Comparison of ENCODE assay signal across 13 cellular contexts in the genomic region with DNA sequence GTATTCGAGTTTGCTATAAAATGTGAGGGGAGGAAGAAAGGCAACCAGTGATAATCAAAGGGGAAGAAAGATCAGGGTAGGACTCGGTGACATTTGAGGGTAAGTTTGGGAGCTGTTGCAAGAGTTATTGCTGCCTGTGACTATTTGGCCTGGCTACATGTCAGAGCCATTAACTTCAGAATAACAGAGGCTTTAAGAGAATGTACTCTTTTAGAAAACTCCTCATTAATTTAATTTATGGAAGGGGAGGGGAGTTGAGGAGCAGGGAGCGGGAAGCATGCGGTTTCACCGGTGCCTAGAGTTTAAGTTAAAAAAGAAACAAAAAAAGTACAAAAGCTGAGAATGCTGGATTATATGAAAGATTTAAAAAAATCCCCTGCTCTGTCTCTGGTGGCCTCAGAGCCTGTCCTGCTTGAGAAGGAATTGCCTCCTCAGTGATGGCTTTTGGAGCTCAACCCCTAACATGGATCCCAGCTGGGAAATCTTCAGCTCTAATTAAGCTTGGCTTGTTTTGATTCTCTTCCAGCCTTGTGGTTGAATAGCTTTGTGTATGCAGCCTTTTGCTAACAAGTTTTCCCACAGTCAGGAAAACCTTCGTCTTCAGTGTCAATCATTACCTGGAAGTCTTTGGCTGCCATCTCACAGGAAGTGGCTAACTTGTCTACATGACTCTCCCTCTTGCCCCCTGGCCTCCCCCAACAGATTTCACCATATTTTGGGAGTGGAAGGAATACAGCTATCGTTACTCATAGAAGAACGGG.
DNase-seq lines count a peak whose midpoint lies in the region; ATAC-seq and TF ChIP-seq lines count a peak whose summit lies in the region.
"Had no signal": no experiment of that assay in that cellular context is flagged by ENCODE, and none has a peak within 500 bp of the region (broad histone marks: within the 10 kb centered on the region; RNA-seq: fewer than 3 reads in every experiment).

No MANE protein-coding gene starts in this region.

- H3K9me3 ChIP-seq in Karpas-422 (ENCODE audit: low read length): no peaks in the 10 kb centered on the region
- H3K9me3 ChIP-seq: body of pancreas had no signal

- no peaks in the 10 kb centered on the region for H3K9me2 ChIP-seq in Karpas-422 (replicated peaks; ENCODE audit: insufficient read depth, low read length)

- no peaks in the 10 kb centered on the region for H3K79me2 ChIP-seq in Karpas-422 (ENCODE audit: low read length)

- no peaks in the 10 kb centered on the region for H3K4me1 ChIP-seq in Karpas-422 (ENCODE audit: low read length)
- H3K4me1 ChIP-seq: body of pancreas had no signal

- TF ChIP-seq CTCF in progenitor cell of endocrine pancreas (IDR thresholded peaks at IDR 0.05; ENCODE audit: unreplicated experiment): no peak

- H3K4me1 Mint-ChIP-seq in progenitor cell of endocrine pancreas (ENCODE audit: low read depth): peaks cover 41% of the 10 kb centered on the region

- no peaks in the 10 kb centered on the region for H3K27me3 ChIP-seq in Karpas-422 (ENCODE audit: low read length)
- H3K27me3 ChIP-seq: body of pancreas had no signal

- DNase-seq in GM04503 (ENCODE audit: low read depth): peak; percentile 29
- peak; percentile 61 for DNase-seq in RPMI7951 (ENCODE audit: low read depth)
- peak; percentile 44 for DNase-seq in fibroblast of gingiva (ENCODE audit: low read depth)
- DNase-seq in progenitor cell of endocrine pancreas (ENCODE audit: low spot score, unreplicated experiment): no peak
- no peak for DNase-seq in activated naive CD4-positive, alpha-beta T cell treated with anti-CD3 and anti-CD28 coated beads, Interleukin-2, amount 50 U/mL, for 16 hours
- no peak for DNase-seq in Karpas-422
- no peak for DNase-seq in HUDEP-2 (lab: John Stamatoyannopoulos, UW; ENCODE audit: unreplicated experiment in 76 of 76)
- DNase-seq: activated B cell treated with CpG ODN at 0.5 μM for 24 hours; activated T-cell treated with anti-CD3 and anti-CD28 coated beads, Interleukin-2, amount 50 U/mL, for 1 hour; body of pancreas; NCI-H1417; NCI-H526 treated with DMSO at 0.1 percent for 48 hours had no signal

- peaks cover 7% of the 10 kb centered on the region for H3K36me3 Mint-ChIP-seq in progenitor cell of endocrine pancreas (ENCODE audit: insufficient read depth)

- no peak for ATAC-seq in HG02588 (IDR thresholded peaks at IDR 0.05; ENCODE audit: unreplicated experiment)
- ATAC-seq: body of pancreas had no signal

- no peaks in the 10 kb centered on the region for H4K20me1 ChIP-seq in Karpas-422 (ENCODE audit: insufficient read depth, low read depth, low read length)

- H2AFZ ChIP-seq in Karpas-422 (ENCODE audit: low read length): no peak overlapping the region

- H3K9ac ChIP-seq in Karpas-422 (ENCODE audit: low read length): no peak overlapping the region

- peak overlapping the region; percentile 10 for H3K27ac Mint-ChIP-seq in progenitor cell of endocrine pancreas
- H3K27ac Mint-ChIP-seq: activated B cell treated with CpG ODN at 0.5 μM for 24 hours had no signal

- H3K27ac ChIP-seq in Karpas-422 (ENCODE audit: low read length): no peak overlapping the region
- H3K27ac ChIP-seq: body of pancreas had no signal

- no peak overlapping the region for H3K4me2 ChIP-seq in Karpas-422 (ENCODE audit: low read depth, low read length, poor library complexity, severe bottlenecking)

- H3K4me3 Mint-ChIP-seq in progenitor cell of endocrine pancreas (ENCODE audit: low read depth): no peak overlapping the region
- H3K4me3 Mint-ChIP-seq: activated B cell treated with CpG ODN at 0.5 μM for 24 hours had no signal

- no peaks in the 10 kb centered on the region for H3K9me3 Mint-ChIP-seq in progenitor cell of endocrine pancreas (ENCODE audit: low read depth)
- H3K9me3 Mint-ChIP-seq: activated B cell treated with CpG ODN at 0.5 μM for 24 hours had no signal

- H3K36me3 ChIP-seq in Karpas-422 (ENCODE audit: insufficient read depth, low read length): no peaks in the 10 kb centered on the region

- H3K27me3 Mint-ChIP-seq in progenitor cell of endocrine pancreas: no peaks in the 10 kb centered on the region

- no peak overlapping the region for H3K4me3 ChIP-seq in Karpas-422 (ENCODE audit: low read length)
- H3K4me3 ChIP-seq: body of pancreas had no signal

Comparison
In these comparisons a context has a peak if more than half of its experiments do, and no peak if none do; other contexts are left out.
1. DNase-seq: peak in GM04503 (single experiment), RPMI7951 (single experiment) and fibroblast of gingiva (single experiment); none in progenitor cell of endocrine pancreas (single experiment), activated naive CD4-positive, alpha-beta T cell treated with anti-CD3 and anti-CD28 coated beads, Interleukin-2, amount 50 U/mL, for 16 hours (single experiment), Karpas-422 (single experiment) and HUDEP-2 (0 of 76).